In the genomic region with DNA sequence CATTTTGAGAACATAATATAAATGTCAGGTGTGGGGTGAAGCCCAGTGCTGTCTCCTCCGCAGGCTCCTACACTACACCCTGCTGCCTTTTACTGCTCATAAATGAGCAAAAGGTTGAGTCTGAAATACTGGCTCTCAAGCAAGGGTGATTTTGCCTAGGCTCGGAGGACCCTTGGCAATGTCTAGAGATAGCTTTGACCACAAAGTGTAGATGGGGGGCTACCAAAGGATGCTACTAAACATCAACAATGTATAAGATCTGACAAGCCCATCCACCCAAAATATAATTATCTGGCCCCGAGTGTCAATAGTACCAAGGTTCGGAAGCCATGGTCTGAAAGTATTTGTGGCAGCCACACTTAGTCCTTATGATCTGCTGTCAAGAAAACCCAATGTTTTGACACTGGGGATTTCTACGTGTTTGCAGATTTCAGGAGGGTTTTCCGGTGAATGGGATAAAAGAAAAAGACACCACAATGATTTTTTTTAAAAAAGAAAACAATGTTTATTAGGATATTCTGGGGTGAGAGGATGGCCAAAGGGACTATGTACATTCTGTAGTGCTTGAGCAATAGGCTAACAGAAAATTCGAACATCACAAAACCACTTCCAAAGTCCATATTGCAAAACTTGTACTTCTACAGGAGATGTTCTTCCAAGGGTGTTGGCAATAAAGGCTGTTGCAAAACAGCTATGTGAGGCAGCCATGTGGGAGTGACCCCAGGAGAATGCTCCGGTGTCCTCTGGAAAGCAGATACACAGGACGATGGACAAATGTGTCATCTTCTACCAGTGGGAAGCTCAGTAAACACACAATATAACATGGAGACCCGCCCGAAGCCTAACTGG, we compare ENCODE assay signal across 24 cellular contexts.
A peak's percentile ranks its signal among the peaks of the same experiment; 100 is the strongest.
DNase-seq lines count a peak whose midpoint lies in the region; ATAC-seq and TF ChIP-seq lines count a peak whose summit lies in the region.
"Had no signal": no experiment of that assay in that cellular context is flagged by ENCODE, and none has a peak within 500 bp of the region (broad histone marks: within the 10 kb centered on the region; RNA-seq: fewer than 3 reads in every experiment).

No MANE protein-coding gene starts in this region.

- no TSS peak for BruUV-seq in Caco-2 (replicated peaks; lab: Mats Ljungman, UMichigan)

- intact Hi-C loops in Caco-2 (cut with micrococcal nuclease; ENCODE audit: unreplicated experiment) (loop anchor here (1.0 kb wide), 1 partner anchor 26 kb away; no protein-coding TSS in a partner anchor), right cardiac atrium (cut with DNase I) (no loop called here)
- intact Hi-C loops in activated T-helper 1 cell treated with anti-CD3 and anti-CD28 coated beads, Interleukin-12 subunit alpha, Interleukin-12 subunit beta, Interleukin-2, Interleukin-4 antibody, amounts not matched to agents 30 ng/mL and 10 ng/mL and 1 ng/mL, durations not matched to agents 14 hours and 24 hours and 36 hours (cut with micrococcal nuclease), result no loop called here

- H3K27ac Mint-ChIP-seq in Caco-2 (ENCODE audit: unreplicated experiment), result peak overlapping the region; percentile 85
- H3K27ac Mint-ChIP-seq in activated T-helper 1 cell treated with anti-CD3 and anti-CD28 coated beads, Interleukin-12 subunit alpha, Interleukin-12 subunit beta, Interleukin-2, Interleukin-4 antibody, amounts not matched to agents 30 ng/mL and 10 ng/mL and 1 ng/mL, durations not matched to agents 14 hours and 24 hours and 36 hours, result no peak overlapping the region
- H3K27ac Mint-ChIP-seq in osteocyte (ENCODE audit: unreplicated experiment), result no peak overlapping the region
- H3K27ac Mint-ChIP-seq in immature natural killer cell, result no peak overlapping the region
- H3K27ac Mint-ChIP-seq: activated CD4-positive, alpha-beta memory T cell treated with anti-CD3 and anti-CD28 coated beads, Interleukin-2, amount 10 ng/mL, durations not matched to agents 7 days and 5 days; activated naive CD8-positive, alpha-beta T cell treated with anti-CD3 and anti-CD28 coated beads for 36 hours; CD4-positive, CD25-positive, alpha-beta regulatory T cell; naive B cell; stimulated activated naive CD8-positive, alpha-beta T cell treated with anti-CD3 and anti-CD28 coated beads, Interleukin-15, Interleukin-2, amounts not matched to agents 100 ng/mL and 50 ng/mL, for 24 hours had no signal

- peak; percentile 81 to 85 for DNase-seq in Caco-2
- no peak for DNase-seq in WERI-Rb-1
- DNase-seq in right cardiac atrium, result peak in 2 of 3 donors; percentile 30 to 46
- peak; percentile 0 for DNase-seq in retina
- DNase-seq in activated T-helper 1 cell treated with anti-CD3 and anti-CD28 coated beads, Interleukin-12 subunit alpha, Interleukin-12 subunit beta, Interleukin-2, Interleukin-4 antibody, amounts not matched to agents 30 ng/mL and 10 ng/mL and 1 ng/mL, durations not matched to agents 14 hours and 24 hours and 36 hours (ENCODE audit: low spot score), result no peak
- DNase-seq in osteocyte (ENCODE audit: extremely low spot score, unreplicated experiment), result no peak
- DNase-seq in NCI-H2107 (lab: John Stamatoyannopoulos, UW), result no peak
- DNase-seq in immature natural killer cell, result no peak
- DNase-seq: activated CD4-positive, alpha-beta memory T cell treated with anti-CD3 and anti-CD28 coated beads, Interleukin-2, amount 10 ng/mL, durations not matched to agents 7 days and 5 days; activated CD4-positive, CD25-positive, alpha-beta regulatory T cell; activated naive CD8-positive, alpha-beta T cell treated with anti-CD3 and anti-CD28 coated beads for 36 hours; CD4-positive, CD25-positive, alpha-beta regulatory T cell; effector CD8-positive, alpha-beta T cell; EL; kidney glomerular epithelial cell; naive B cell; NCI-H1436 treated with DMSO at 0.1 percent for 48 hours; NCI-H510A treated with DMSO at 0.1 percent for 48 hours; nucleus accumbens; PC-3; SIG-M5; stimulated activated CD4-positive, alpha-beta T cell treated with anti-CD3 and anti-CD28 coated beads, Interleukin-15, amount 100 ng/mL, for 24 hours had no signal

- H3K4me1 ChIP-seq in Caco-2 (peaks cover 32% of the 10 kb centered on the region), right cardiac atrium (ENCODE audit: control insufficient read depth, insufficient read depth, low read length) (no peaks in the 10 kb centered on the region)
- H3K4me1 ChIP-seq: tibial nerve had no signal

- H3K27me3 ChIP-seq in Caco-2 (replicated peaks; ENCODE audit: control insufficient read depth, insufficient read depth, low read length) (no peaks in the 10 kb centered on the region), WERI-Rb-1 (ENCODE audit: insufficient read depth, low read depth, severe bottlenecking) (no peaks in the 10 kb centered on the region), right cardiac atrium (ENCODE audit: control insufficient read depth, insufficient read depth) (no peaks in the 10 kb centered on the region)
- H3K27me3 ChIP-seq: tibial nerve had no signal

- H3K4me1 Mint-ChIP-seq in Caco-2 (ENCODE audit: low read depth, unreplicated experiment) (peaks cover 19% of the 10 kb centered on the region), osteocyte (ENCODE audit: unreplicated experiment) (peaks cover 11% of the 10 kb centered on the region), immature natural killer cell (no peaks in the 10 kb centered on the region)
- H3K4me1 Mint-ChIP-seq in activated T-helper 1 cell treated with anti-CD3 and anti-CD28 coated beads, Interleukin-12 subunit alpha, Interleukin-12 subunit beta, Interleukin-2, Interleukin-4 antibody, amounts not matched to agents 30 ng/mL and 10 ng/mL and 1 ng/mL, durations not matched to agents 14 hours and 24 hours and 36 hours (ENCODE audit: low read depth), result no peaks in the 10 kb centered on the region
- H3K4me1 Mint-ChIP-seq: activated CD4-positive, alpha-beta memory T cell treated with anti-CD3 and anti-CD28 coated beads, Interleukin-2, amount 10 ng/mL, durations not matched to agents 7 days and 5 days; activated naive CD8-positive, alpha-beta T cell treated with anti-CD3 and anti-CD28 coated beads for 36 hours; CD4-positive, CD25-positive, alpha-beta regulatory T cell; naive B cell had no signal

- H3K27ac ChIP-seq in WERI-Rb-1, result peak overlapping the region; percentile 73
- H3K27ac ChIP-seq in right cardiac atrium (ENCODE audit: low read length), result no peak overlapping the region
- H3K27ac ChIP-seq: tibial nerve had no signal

- 83% methylated on average over 11 of the region's 11 CpGs for whole genome bisulfite sequencing in right cardiac atrium

- H3K27me3 Mint-ChIP-seq in Caco-2 (ENCODE audit: insufficient read depth, unreplicated experiment) (no peaks in the 10 kb centered on the region), osteocyte (ENCODE audit: unreplicated experiment) (no peaks in the 10 kb centered on the region), immature natural killer cell (ENCODE audit: low read depth in 3 of 3) (peaks cover 0 to 6% (median 2%) of the 10 kb centered on the region in 3 donors)
- no peaks in the 10 kb centered on the region for H3K27me3 Mint-ChIP-seq in activated T-helper 1 cell treated with anti-CD3 and anti-CD28 coated beads, Interleukin-12 subunit alpha, Interleukin-12 subunit beta, Interleukin-2, Interleukin-4 antibody, amounts not matched to agents 30 ng/mL and 10 ng/mL and 1 ng/mL, durations not matched to agents 14 hours and 24 hours and 36 hours (ENCODE audit: insufficient read depth)
- H3K27me3 Mint-ChIP-seq: activated CD4-positive, alpha-beta memory T cell treated with anti-CD3 and anti-CD28 coated beads, Interleukin-2, amount 10 ng/mL, durations not matched to agents 7 days and 5 days; activated naive CD8-positive, alpha-beta T cell treated with anti-CD3 and anti-CD28 coated beads for 36 hours; CD4-positive, CD25-positive, alpha-beta regulatory T cell; naive B cell; stimulated activated naive CD8-positive, alpha-beta T cell treated with anti-CD3 and anti-CD28 coated beads, Interleukin-15, Interleukin-2, amounts not matched to agents 100 ng/mL and 50 ng/mL, for 24 hours had no signal

- TF ChIP-seq CTCF in Caco-2 (IDR thresholded peaks at IDR 0.05; ENCODE audit: insufficient read depth in 1 of 2, low read depth in 1 of 2, low read length in 1 of 2, severe bottlenecking in 1 of 2, unreplicated experiment in 1 of 2) (no peak), WERI-Rb-1 (IDR thresholded peaks at IDR 0.05; ENCODE audit: low read depth, low read length) (no peak), osteocyte (IDR thresholded peaks at IDR 0.05) (no peak)

- POLR2A ChIA-PET in Caco-2 (lab: Charles Lee), result no interaction called here

- ATAC-seq in right cardiac atrium, result peak; percentile 21 to 67
- ATAC-seq: PC-3 had no signal

- peak overlapping the region; percentile 36 for H3K4me3 Mint-ChIP-seq in Caco-2 (ENCODE audit: unreplicated experiment)
- H3K4me3 Mint-ChIP-seq in activated T-helper 1 cell treated with anti-CD3 and anti-CD28 coated beads, Interleukin-12 subunit alpha, Interleukin-12 subunit beta, Interleukin-2, Interleukin-4 antibody, amounts not matched to agents 30 ng/mL and 10 ng/mL and 1 ng/mL, durations not matched to agents 14 hours and 24 hours and 36 hours, result no peak overlapping the region
- no peak overlapping the region for H3K4me3 Mint-ChIP-seq in osteocyte (ENCODE audit: unreplicated experiment)
- H3K4me3 Mint-ChIP-seq in immature natural killer cell, result no peak overlapping the region
- H3K4me3 Mint-ChIP-seq: activated CD4-positive, alpha-beta memory T cell treated with anti-CD3 and anti-CD28 coated beads, Interleukin-2, amount 10 ng/mL, durations not matched to agents 7 days and 5 days; activated naive CD8-positive, alpha-beta T cell treated with anti-CD3 and anti-CD28 coated beads for 36 hours; CD4-positive, CD25-positive, alpha-beta regulatory T cell; naive B cell; stimulated activated naive CD8-positive, alpha-beta T cell treated with anti-CD3 and anti-CD28 coated beads, Interleukin-15, Interleukin-2, amounts not matched to agents 100 ng/mL and 50 ng/mL, for 24 hours had no signal

- H3K36me3 ChIP-seq in Caco-2 (ENCODE audit: control insufficient read depth, insufficient read depth, low read length), result no peaks in the 10 kb centered on the region
- H3K36me3 ChIP-seq in WERI-Rb-1, result no peaks in the 10 kb centered on the region
- H3K36me3 ChIP-seq: tibial nerve had no signal

- no peaks in the 10 kb centered on the region for H3K9me3 ChIP-seq in Caco-2
- H3K9me3 ChIP-seq in WERI-Rb-1 (ENCODE audit: severe bottlenecking), result no peaks in the 10 kb centered on the region
- no peaks in the 10 kb centered on the region for H3K9me3 ChIP-seq in right cardiac atrium (ENCODE audit: control insufficient read depth, low read length)
- H3K9me3 ChIP-seq: tibial nerve had no signal

- H3K9me3 Mint-ChIP-seq in Caco-2 (ENCODE audit: unreplicated experiment) (no peaks in the 10 kb centered on the region), osteocyte (ENCODE audit: unreplicated experiment) (no peaks in the 10 kb centered on the region), immature natural killer cell (peaks cover 0 to 7% (median 1%) of the 10 kb centered on the region in 6 donors)
- H3K9me3 Mint-ChIP-seq in activated T-helper 1 cell treated with anti-CD3 and anti-CD28 coated beads, Interleukin-12 subunit alpha, Interleukin-12 subunit beta, Interleukin-2, Interleukin-4 antibody, amounts not matched to agents 30 ng/mL and 10 ng/mL and 1 ng/mL, durations not matched to agents 14 hours and 24 hours and 36 hours, result no peaks in the 10 kb centered on the region
- H3K9me3 Mint-ChIP-seq: activated CD4-positive, alpha-beta memory T cell treated with anti-CD3 and anti-CD28 coated beads, Interleukin-2, amount 10 ng/mL, durations not matched to agents 7 days and 5 days; activated naive CD8-positive, alpha-beta T cell treated with anti-CD3 and anti-CD28 coated beads for 36 hours; stimulated activated naive CD8-positive, alpha-beta T cell treated with anti-CD3 and anti-CD28 coated beads, Interleukin-15, Interleukin-2, amounts not matched to agents 100 ng/mL and 50 ng/mL, for 24 hours had no signal

- CTCF ChIA-PET in Caco-2 (lab: Charles Lee), result interaction anchor here (0.7 kb wide), 1 partner anchor 227 kb away, joined by 4 read pairs; no protein-coding TSS in a partner anchor

- no peak overlapping the region for H3K4me3 ChIP-seq in Caco-2 (ENCODE audit: low read depth, low read length)
- no peak overlapping the region for H3K4me3 ChIP-seq in WERI-Rb-1 (ENCODE audit: low read depth, low read length)
- H3K4me3 ChIP-seq in right cardiac atrium (ENCODE audit: low read length), result no peak overlapping the region
- H3K4me3 ChIP-seq: tibial nerve had no signal

- H3K36me3 Mint-ChIP-seq in Caco-2 (ENCODE audit: insufficient read depth, unreplicated experiment), result peaks cover 5% of the 10 kb centered on the region
- H3K36me3 Mint-ChIP-seq in activated T-helper 1 cell treated with anti-CD3 and anti-CD28 coated beads, Interleukin-12 subunit alpha, Interleukin-12 subunit beta, Interleukin-2, Interleukin-4 antibody, amounts not matched to agents 30 ng/mL and 10 ng/mL and 1 ng/mL, durations not matched to agents 14 hours and 24 hours and 36 hours (ENCODE audit: low read depth), result no peaks in the 10 kb centered on the region
- H3K36me3 Mint-ChIP-seq in osteocyte (ENCODE audit: unreplicated experiment), result peaks cover 2% of the 10 kb centered on the region
- H3K36me3 Mint-ChIP-seq in immature natural killer cell, result no peaks in the 10 kb centered on the region
- H3K36me3 Mint-ChIP-seq: activated naive CD8-positive, alpha-beta T cell treated with anti-CD3 and anti-CD28 coated beads for 36 hours; CD4-positive, CD25-positive, alpha-beta regulatory T cell; naive B cell had no signal

Comparison
In these comparisons a context has a peak if more than half of its experiments do, and no peak if none do; other contexts are left out.
1. DNase-seq: peak in Caco-2 (2 of 2), right cardiac atrium (2 of 3) and retina (single experiment); none in WERI-Rb-1 (single experiment), activated T-helper 1 cell treated with anti-CD3 and anti-CD28 coated beads, Interleukin-12 subunit alpha, Interleukin-12 subunit beta, Interleukin-2, Interleukin-4 antibody, amounts not matched to agents 30 ng/mL and 10 ng/mL and 1 ng/mL, durations not matched to agents 14 hours and 24 hours and 36 hours (single experiment), osteocyte (single experiment), NCI-H2107 (single experiment) and immature natural killer cell (0 of 3).